ENCODE assay signal across 9 cellular contexts in the genomic region with DNA sequence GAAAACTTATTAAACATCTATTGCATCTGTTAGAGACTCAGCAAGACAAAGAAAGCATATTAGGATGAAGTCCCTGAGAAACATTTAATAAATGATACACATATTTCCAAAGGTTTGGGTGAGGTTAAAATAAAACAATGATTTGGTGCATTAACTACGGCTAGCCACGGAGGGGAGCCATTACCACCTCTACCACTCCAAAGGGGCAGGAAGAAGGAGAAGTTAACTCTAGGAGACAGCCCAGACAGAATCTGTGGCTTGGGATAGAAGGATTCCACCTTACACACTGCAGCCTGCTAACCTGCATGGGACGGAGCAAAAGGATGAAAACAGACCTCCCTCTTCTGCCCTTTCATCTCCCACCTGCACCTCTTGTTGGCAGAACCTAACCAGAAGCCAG.
DNase-seq lines count a peak whose midpoint lies in the region; ATAC-seq and TF ChIP-seq lines count a peak whose summit lies in the region.
"Had no signal": no experiment of that assay in that cellular context is flagged by ENCODE, and none has a peak within 500 bp of the region (broad histone marks: within the 10 kb centered on the region; RNA-seq: fewer than 3 reads in every experiment).

No MANE protein-coding gene starts in this region.

- H3K4me1 ChIP-seq in CD4-positive, CD25-positive, alpha-beta regulatory T cell (ENCODE audit: control insufficient read depth, insufficient read depth, low read length, poor library complexity, severe bottlenecking) = peaks cover 6% of the 10 kb centered on the region
- H3K4me1 ChIP-seq in heart left ventricle = peaks cover 0 to 37% (median 9%) of the 10 kb centered on the region in 12 donors

- H3K27ac ChIP-seq in CD4-positive, CD25-positive, alpha-beta regulatory T cell (ENCODE audit: insufficient read depth, low read length, poor library complexity, severe bottlenecking) = no peak overlapping the region
- no peak overlapping the region for H3K27ac ChIP-seq in heart left ventricle

- H3K27ac Mint-ChIP-seq in CD4-positive, CD25-positive, alpha-beta regulatory T cell = no peak overlapping the region
- no peak overlapping the region for H3K27ac Mint-ChIP-seq in activated CD8-positive, alpha-beta T cell treated with anti-CD3 and anti-CD28 coated beads, Interleukin-2, amount 10 ng/mL, durations not matched to agents 7 days and 5 days
- H3K27ac Mint-ChIP-seq: IgD-negative memory B cell had no signal

- H3K27me3 ChIP-seq in CD4-positive, CD25-positive, alpha-beta regulatory T cell (ENCODE audit: control insufficient read depth, insufficient read depth, low read length) = no peaks in the 10 kb centered on the region
- H3K27me3 ChIP-seq in heart left ventricle = no peaks in the 10 kb centered on the region

- TF ChIP-seq CTCF in heart left ventricle (IDR thresholded peaks at IDR 0.05) = peak; percentile 36 to 68 (median 52)
- TF ChIP-seq CTCF in retinal pigment epithelial cell (conservative IDR thresholded peaks at IDR 0.05; ENCODE audit: low read depth, low read length) = peak; percentile 76
- TF ChIP-seq CTCF in lower leg skin (IDR thresholded peaks at IDR 0.05) = no peak

- H3K4me1 Mint-ChIP-seq in CD4-positive, CD25-positive, alpha-beta regulatory T cell = peaks cover 2 to 9% (median 7%) of the 10 kb centered on the region in 4 donors
- peaks cover 12% of the 10 kb centered on the region for H3K4me1 Mint-ChIP-seq in activated CD8-positive, alpha-beta T cell treated with anti-CD3 and anti-CD28 coated beads, Interleukin-2, amount 10 ng/mL, durations not matched to agents 7 days and 5 days (ENCODE audit: low read depth)

- intact Hi-C loops in heart left ventricle (cut with DNase I) (loop anchor here in 8 of 10 donors (1.0 to 10.0 kb wide), 7 partner anchors 156 to 409 kb away; no protein-coding TSS in a partner anchor), lower leg skin (cut with DNase I; ENCODE audit: low total_unique reads) (loop anchor here (5.0 kb wide), 1 partner anchor 219 kb away; no protein-coding TSS in a partner anchor)

- peak in 2 of 3 donors; percentile 14 to 32 for DNase-seq in CD4-positive, CD25-positive, alpha-beta regulatory T cell
- DNase-seq in KG1 (lab: John Stamatoyannopoulos, UW) = peak; percentile 4
- DNase-seq in activated CD8-positive, alpha-beta T cell treated with anti-CD3 and anti-CD28 coated beads, Interleukin-2, amount 10 ng/mL, durations not matched to agents 7 days and 5 days = peak; percentile 44
- DNase-seq in heart left ventricle = peak in 2 of 5 donors; percentile 25 to 32
- DNase-seq in retinal pigment epithelial cell (ENCODE audit: low read depth) = no peak
- no peak for DNase-seq in lower leg skin (ENCODE audit: low spot score in 2 of 2)

- H3K36me3 ChIP-seq in CD4-positive, CD25-positive, alpha-beta regulatory T cell (ENCODE audit: control insufficient read depth, insufficient read depth, low read length) = no peaks in the 10 kb centered on the region
- no peaks in the 10 kb centered on the region for H3K36me3 ChIP-seq in heart left ventricle

- peaks cover 0 to 1% (median 0%) of the 10 kb centered on the region in 7 donors for H3K9me3 Mint-ChIP-seq in CD4-positive, CD25-positive, alpha-beta regulatory T cell
- no peaks in the 10 kb centered on the region for H3K9me3 Mint-ChIP-seq in activated CD8-positive, alpha-beta T cell treated with anti-CD3 and anti-CD28 coated beads, Interleukin-2, amount 10 ng/mL, durations not matched to agents 7 days and 5 days (ENCODE audit: insufficient read depth)
- H3K9me3 Mint-ChIP-seq: IgD-negative memory B cell had no signal

- no peaks in the 10 kb centered on the region for H3K27me3 Mint-ChIP-seq in CD4-positive, CD25-positive, alpha-beta regulatory T cell
- peaks cover 6% of the 10 kb centered on the region for H3K27me3 Mint-ChIP-seq in activated CD8-positive, alpha-beta T cell treated with anti-CD3 and anti-CD28 coated beads, Interleukin-2, amount 10 ng/mL, durations not matched to agents 7 days and 5 days (ENCODE audit: low read depth)
- H3K27me3 Mint-ChIP-seq: IgD-negative memory B cell had no signal

- CTCF ChIA-PET in activated CD8-positive, alpha-beta T cell treated with anti-CD3 and anti-CD28 coated beads, Interleukin-2, amount 10 ng/mL, durations not matched to agents 7 days and 5 days (lab: Charles Lee) = interaction anchor here (0.7 to 9.7 kb wide), 7 partner anchors 15 to 412 kb away, joined by 3 to 148 read pairs (median 3); no protein-coding TSS in a partner anchor

- H3K4me3 Mint-ChIP-seq in CD4-positive, CD25-positive, alpha-beta regulatory T cell = no peak overlapping the region
- no peak overlapping the region for H3K4me3 Mint-ChIP-seq in activated CD8-positive, alpha-beta T cell treated with anti-CD3 and anti-CD28 coated beads, Interleukin-2, amount 10 ng/mL, durations not matched to agents 7 days and 5 days
- H3K4me3 Mint-ChIP-seq: IgD-negative memory B cell had no signal

- no peak for ATAC-seq in CD4-positive, CD25-positive, alpha-beta regulatory T cell (ENCODE audit: low read depth in 2 of 2)
- ATAC-seq in GM19035 (IDR thresholded peaks at IDR 0.05; ENCODE audit: unreplicated experiment) (peak; percentile 80), heart left ventricle (peak; percentile 51 to 75 (median 58)), HG03439 (IDR thresholded peaks at IDR 0.05; ENCODE audit: unreplicated experiment) (no peak)
- ATAC-seq in activated CD8-positive, alpha-beta T cell treated with anti-CD3 and anti-CD28 coated beads, Interleukin-2, amount 10 ng/mL, durations not matched to agents 7 days and 5 days = peak; percentile 30

- no peaks in the 10 kb centered on the region for H3K9me3 ChIP-seq in CD4-positive, CD25-positive, alpha-beta regulatory T cell (ENCODE audit: control insufficient read depth in 2 of 2, low read length in 2 of 2)
- H3K9me3 ChIP-seq in heart left ventricle = no peaks in the 10 kb centered on the region

- WGBS in heart left ventricle, 4 donors = 13 to 25% (median 22%) methylated on average over 3 of the region's 3 CpGs
- WGBS in lower leg skin, 2 donors = 26 to 30% methylated on average over 3 of the region's 3 CpGs

- no peaks in the 10 kb centered on the region for H3K36me3 Mint-ChIP-seq in CD4-positive, CD25-positive, alpha-beta regulatory T cell
- H3K36me3 Mint-ChIP-seq in activated CD8-positive, alpha-beta T cell treated with anti-CD3 and anti-CD28 coated beads, Interleukin-2, amount 10 ng/mL, durations not matched to agents 7 days and 5 days (ENCODE audit: low read depth) = no peaks in the 10 kb centered on the region
- H3K36me3 Mint-ChIP-seq: IgD-negative memory B cell had no signal

- no peak overlapping the region for H3K4me3 ChIP-seq in CD4-positive, CD25-positive, alpha-beta regulatory T cell (ENCODE audit: low read depth, low read length)
- no peak overlapping the region for H3K4me3 ChIP-seq in heart left ventricle
- H3K4me3 ChIP-seq in retinal pigment epithelial cell (ENCODE audit: low read length) = no peak overlapping the region
- no peak overlapping the region for H3K4me3 ChIP-seq in lower leg skin (ENCODE audit: low read depth, poor library complexity, severe bottlenecking)

- TF ChIP-seq POLR2A in heart left ventricle (IDR thresholded peaks at IDR 0.05) (no peak), lower leg skin (IDR thresholded peaks at IDR 0.05) (no peak)

- POLR2A ChIA-PET in activated CD8-positive, alpha-beta T cell treated with anti-CD3 and anti-CD28 coated beads, Interleukin-2, amount 10 ng/mL, durations not matched to agents 7 days and 5 days (lab: Charles Lee) = no interaction called here

Comparison
In these comparisons a context has a peak if more than half of its experiments do, and no peak if none do; other contexts are left out.
1. ATAC-seq: peak in GM19035 (single experiment), activated CD8-positive, alpha-beta T cell treated with anti-CD3 and anti-CD28 coated beads, Interleukin-2, amount 10 ng/mL, durations not matched to agents 7 days and 5 days (single experiment) and heart left ventricle (4 of 4); none in CD4-positive, CD25-positive, alpha-beta regulatory T cell (0 of 2) and HG03439 (single experiment).
2. DNase-seq: peak in CD4-positive, CD25-positive, alpha-beta regulatory T cell (2 of 3), KG1 (single experiment) and activated CD8-positive, alpha-beta T cell treated with anti-CD3 and anti-CD28 coated beads, Interleukin-2, amount 10 ng/mL, durations not matched to agents 7 days and 5 days (single experiment); none in retinal pigment epithelial cell (single experiment) and lower leg skin (0 of 2).
3. CTCF ChIP-seq: peak in heart left ventricle (12 of 12) and retinal pigment epithelial cell (single experiment); none in lower leg skin (0 of 3).